In the genomic region with DNA sequence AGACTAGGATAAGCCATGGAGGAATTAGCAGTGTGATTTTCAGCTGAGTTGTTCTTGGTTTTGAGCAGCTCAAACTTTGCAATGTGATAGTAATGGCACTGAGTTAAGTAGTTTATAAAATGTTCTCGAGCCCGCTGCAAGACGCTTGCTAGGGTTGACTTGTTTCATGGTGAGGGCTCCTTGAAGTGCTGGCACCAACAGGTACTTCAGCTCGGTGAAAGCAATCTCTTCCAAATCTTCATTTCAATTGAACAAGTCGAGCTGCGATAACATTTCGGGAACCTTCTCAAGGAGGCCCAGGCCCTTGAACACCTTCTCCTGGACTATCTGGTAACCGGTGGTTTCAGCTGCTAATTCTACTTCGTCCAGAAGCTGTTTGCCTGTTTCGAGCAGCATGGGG, we compare ENCODE assay signal across 29 cellular contexts.
"Had no signal": no experiment of that assay in that cellular context is flagged by ENCODE, and none has a peak within 500 bp of the region (broad histone marks: within the 10 kb centered on the region; RNA-seq: fewer than 3 reads in every experiment).

No MANE protein-coding gene starts in this region.

- DNase-seq: Karpas-422; MM.1S; MV-4-11; NCI-H1092; NCI-H1105; NCI-H1417 treated with DMSO at 0.1 percent for 48 hours; NCI-H1436 treated with DMSO at 0.1 percent for 48 hours; NCI-H1694 treated with DMSO at 0.1 percent for 48 hours; NCI-H187 treated with DMSO at 0.1 percent for 48 hours; NCI-H2029; NCI-H2081; NCI-H2171 treated with DMSO at 0.1 percent for 48 hours; NCI-H2227 treated with DMSO at 0.1 percent for 48 hours; NCI-H345; NCI-H446; NCI-H510A treated with DMSO at 0.1 percent for 48 hours; NCI-H524 treated with DMSO at 0.1 percent for 48 hours; NCI-H526 treated with DMSO at 0.1 percent for 48 hours; NCI-H82; NK-92 treated with Interleukin-12 subunit alpha and Interleukin-12 subunit beta, amount 100 ng/mL, for 24 hours; OCI-M1; Peyer's patch; Right ventricle myocardium superior; RPMI8226; SHP77 treated with DMSO at 0.1 percent for 48 hours; SK-N-SH; T-cell had no signal

- H3K27me3 ChIP-seq: Peyer's patch, SJSA1 had no signal

- H3K36me3 ChIP-seq: Peyer's patch, SJSA1 had no signal

- H3K4me1 ChIP-seq: Peyer's patch, SJSA1 had no signal

- H3K27ac ChIP-seq: Peyer's patch, SJSA1 had no signal

- H3K9me3 ChIP-seq: Peyer's patch, SJSA1 had no signal

- H3K4me3 ChIP-seq: Peyer's patch, SJSA1 had no signal

- H3K4me2 ChIP-seq: SK-N-SH had no signal

- H3K9ac ChIP-seq: SK-N-SH had no signal

- ATAC-seq: PC-3, T-cell had no signal
